In genomic region chr16:84815446-84815845, GRCh38 we compare ENCODE assay signal across 20 cellular contexts. TPM values are rescaled to one million over a fixed set of nuclear protein-coding genes. Genes with fewer than 3 reads are reported as not detected.
DNase-seq lines count a peak whose midpoint lies in the region; ATAC-seq, FAIRE-seq and TF ChIP-seq lines count a peak whose summit lies in the region.
"Had no signal": no experiment of that assay in that cellular context is flagged by ENCODE, and none has a peak within 500 bp of the region (broad histone marks: within the 10 kb centered on the region; RNA-seq: fewer than 3 reads in every experiment).

No MANE protein-coding gene starts in this region.

- 48% methylated on average over 6 of the region's 6 CpGs for WGBS in right cardiac atrium
- WGBS in psoas muscle, 3 donors: 52 to 57% (median 57%) methylated on average over 6 of the region's 6 CpGs

- no peak overlapping the region for H3K9ac ChIP-seq in kidney (ENCODE audit: low read length in 2 of 2)

- H3K27ac ChIP-seq in right cardiac atrium (ENCODE audit: low read length): no peak overlapping the region
- no peak overlapping the region for H3K27ac ChIP-seq in kidney (ENCODE audit: low read depth in 2 of 2, low read length in 2 of 2)
- H3K27ac ChIP-seq in psoas muscle: no peak overlapping the region
- H3K27ac ChIP-seq: HL-60 had no signal

- no peaks in the 10 kb centered on the region for H3K27me3 ChIP-seq in right cardiac atrium (ENCODE audit: control insufficient read depth, insufficient read depth)
- peaks cover 0 to 11% (median 4%) of the 10 kb centered on the region in 3 donors for H3K27me3 ChIP-seq in psoas muscle (ENCODE audit: insufficient read depth in 3 of 3, low read length in 2 of 3)

- ATAC-seq in right cardiac atrium (no peak), Right ventricle myocardium inferior (no peak), psoas muscle (no peak)
- no peak for ATAC-seq in stimulated activated naive CD8-positive, alpha-beta T cell treated with anti-CD3 and anti-CD28 coated beads, Interleukin-15, Interleukin-2, amounts not matched to agents 100 U/mL and 50 U/mL, for 24 hours
- ATAC-seq: HCT116 had no signal

- no peak overlapping the region for H3K4me3 ChIP-seq in right cardiac atrium (ENCODE audit: low read length)
- H3K4me3 ChIP-seq in kidney (ENCODE audit: low read length in 2 of 2): no peak overlapping the region
- no peak overlapping the region for H3K4me3 ChIP-seq in psoas muscle

- DNase-seq in right cardiac atrium (peak in 2 of 3 donors; percentile 43 to 76), Right ventricle myocardium inferior (ENCODE audit: missing footprints) (no peak), kidney (peak; percentile 40), psoas muscle (peak; percentile 61 to 79), HUDEP-2 (lab: John Stamatoyannopoulos, UW; ENCODE audit: unreplicated experiment in 76 of 76) (no peak)
- no peak for DNase-seq in stimulated activated naive CD8-positive, alpha-beta T cell treated with anti-CD3 and anti-CD28 coated beads, Interleukin-15, Interleukin-2, amounts not matched to agents 100 U/mL and 50 U/mL, for 24 hours
- DNase-seq: C1 segment of cervical spinal cord; Caco-2; CD4-positive, alpha-beta T cell; GOT3; H7; HFFc6 had no signal

- no peak for TF ChIP-seq CTCF in kidney (IDR thresholded peaks at IDR 0.05; ENCODE audit: borderline replicate concordance, extremely low read depth, insufficient read depth)
- no peak for TF ChIP-seq CTCF in psoas muscle (IDR thresholded peaks at IDR 0.05)

- H3K9me3 ChIP-seq in right cardiac atrium (ENCODE audit: control insufficient read depth, low read length) (no peaks in the 10 kb centered on the region), kidney (ENCODE audit: control insufficient read depth in 1 of 2, low read length in 2 of 2) (no peaks in the 10 kb centered on the region), psoas muscle (no peaks in the 10 kb centered on the region)

- intact Hi-C loops in right cardiac atrium (cut with DNase I): no loop called here
- intact Hi-C loops in Right ventricle myocardium inferior (cut with DNase I): no loop called here
- intact Hi-C loops in kidney (cut with DNase I): no loop called here
- intact Hi-C loops in psoas muscle (cut with DNase I): no loop called here

- H3K4me1 ChIP-seq in right cardiac atrium (ENCODE audit: control insufficient read depth, insufficient read depth, low read length) (no peaks in the 10 kb centered on the region), kidney (ENCODE audit: control insufficient read depth in 1 of 2, insufficient read depth in 1 of 2, low read depth in 1 of 2, low read length in 2 of 2) (peaks cover 4 to 5% of the 10 kb centered on the region in 2 donors), psoas muscle (no peaks in the 10 kb centered on the region)

- no peak for FAIRE-seq in kidney (lab: Jason Lieb, UNC)
- FAIRE-seq: D721Med, G401.6, GM12891, GM18507 had no signal

- H3K36me3 ChIP-seq in kidney (ENCODE audit: control insufficient read depth in 1 of 2, insufficient read depth in 2 of 2, low read length in 2 of 2) (no peaks in the 10 kb centered on the region), psoas muscle (ENCODE audit: insufficient read depth in 1 of 2, low read depth in 1 of 2) (no peaks in the 10 kb centered on the region)

RNA-seq across cellular contexts. Expression of gene CRISPLD2, which starts 4.3 kb away (rescaled TPM):
- 10 to 100 TPM; 13.1 to 69.5 (median 29.2) TPM for total RNA-seq in right cardiac atrium
- 12.7 TPM for polyA plus RNA-seq in right cardiac atrium
- total RNA-seq in Right ventricle myocardium inferior: 38.1 TPM
- 108 TPM for total RNA-seq in kidney
- polyA plus RNA-seq in kidney (ENCODE audit: insufficient read depth, low read depth, low replicate concordance): 4.8 TPM
- 10 to 100 TPM; 10.2 to 28.6 (median 20.4) TPM for total RNA-seq in psoas muscle
- polyA plus RNA-seq in psoas muscle: 10 to 100 TPM in 1 of 3 donors, 1 to 10 TPM in 2; 7.1 to 11.5 (median 7.5) TPM
- total RNA-seq: HT1080 had no signal
- polyA plus RNA-seq: IgD-negative memory B cell had no signal

Comparison
In these comparisons a context has a peak if more than half of its experiments do, and no peak if none do; other contexts are left out.
1. DNase-seq: peak in right cardiac atrium (2 of 3), kidney (single experiment) and psoas muscle (2 of 2); none in Right ventricle myocardium inferior (single experiment), stimulated activated naive CD8-positive, alpha-beta T cell treated with anti-CD3 and anti-CD28 coated beads, Interleukin-15, Interleukin-2, amounts not matched to agents 100 U/mL and 50 U/mL, for 24 hours (single experiment) and HUDEP-2 (0 of 76).